In the genomic region with DNA sequence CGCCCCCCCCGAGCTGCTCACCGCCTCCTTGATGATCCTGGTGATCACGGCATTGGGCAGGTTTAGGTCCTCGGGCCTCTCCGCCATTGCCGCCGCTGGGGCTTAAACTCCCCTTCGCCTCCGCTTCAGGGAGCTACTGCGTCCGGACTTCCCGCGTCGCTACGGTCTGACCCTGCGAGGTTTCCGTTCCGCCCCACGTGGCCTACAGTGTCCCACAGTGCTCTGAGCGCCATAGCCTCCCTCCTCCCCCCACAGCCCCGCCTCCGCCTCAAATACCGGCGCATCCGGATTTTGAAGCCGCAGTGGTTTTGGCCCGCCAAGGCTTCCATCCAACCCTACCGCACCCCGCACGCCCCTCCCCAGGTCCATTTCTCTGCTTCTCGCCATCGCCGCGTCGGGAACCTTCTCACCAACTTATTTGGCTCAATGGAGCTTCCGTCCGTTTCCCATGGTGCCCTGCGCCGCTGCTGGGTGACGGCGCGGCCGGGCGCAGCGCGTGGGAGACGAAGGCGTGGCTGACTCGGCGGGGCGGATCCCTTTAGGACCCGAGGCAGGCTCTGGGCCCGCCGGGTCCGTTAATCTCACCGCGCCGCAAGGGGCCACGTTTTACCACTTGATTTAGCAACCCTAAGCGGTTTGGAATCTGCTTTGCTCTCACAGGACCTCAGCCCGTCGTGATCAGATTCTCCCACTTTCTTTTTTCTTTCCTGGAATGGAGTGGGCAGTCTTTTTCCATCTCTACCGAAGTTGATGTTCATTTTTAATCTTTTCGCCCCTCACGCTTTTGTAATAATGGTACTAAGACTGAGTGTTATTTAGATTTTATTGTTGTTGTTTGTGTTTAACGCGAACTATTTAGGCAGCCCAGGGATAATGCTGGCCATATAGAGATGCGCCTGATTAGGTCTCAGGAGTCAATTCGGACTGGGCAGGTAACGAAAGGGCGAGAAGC, we compare ENCODE assay signal across 1 cellular context.
TF ChIP-seq lines count a peak whose summit lies in the region.

A gene with protein sequence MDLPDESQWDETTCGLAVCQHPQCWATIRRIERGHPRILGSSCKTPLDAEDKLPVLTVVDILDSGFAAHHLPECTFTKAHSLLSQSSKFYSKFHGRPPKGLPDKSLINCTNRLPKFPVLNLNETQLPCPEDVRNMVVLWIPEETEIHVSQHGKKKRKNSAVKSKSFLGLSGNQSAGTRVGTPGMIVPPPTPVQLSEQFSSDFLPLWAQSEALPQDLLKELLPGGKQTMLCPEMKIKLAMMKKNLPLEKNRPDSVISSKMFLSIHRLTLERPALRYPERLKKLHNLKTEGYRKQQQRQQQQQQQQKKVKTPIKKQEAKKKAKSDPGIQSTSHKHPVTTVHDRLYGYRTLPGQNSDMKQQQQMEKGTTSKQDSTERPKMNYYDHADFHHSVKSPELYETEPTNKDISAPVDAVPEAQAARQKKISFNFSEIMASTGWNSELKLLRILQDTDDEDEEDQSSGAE (plus strand): TSS at position 541 of the 952 bp plus-strand sequence. CDS start 2,747 bp downstream, outside the sequence.
A gene with protein sequence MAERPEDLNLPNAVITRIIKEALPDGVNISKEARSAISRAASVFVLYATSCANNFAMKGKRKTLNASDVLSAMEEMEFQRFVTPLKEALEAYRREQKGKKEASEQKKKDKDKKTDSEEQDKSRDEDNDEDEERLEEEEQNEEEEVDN (minus strand): TSS at position 469 of the 952 bp plus-strand sequence. CDS start 382 bp downstream, at position 87.

TF ChIP-seq in HepG2, 621 proteins besides CTCF, POLR2A, EP300 and RAD21 (continued from another document and continues in another):
- TF ChIP-seq TRIM22 (IDR thresholded peaks at IDR 0.05) (no peak), LCORL (IDR thresholded peaks at IDR 0.05) (no peak), LCORL (CRISPR knock-in tag; IDR thresholded peaks at IDR 0.05) (peak; percentile 90), GFI1 (CRISPR knock-in tag; IDR thresholded peaks at IDR 0.05; ENCODE audit: borderline replicate concordance) (peak; percentile 84; the same call in 1 of the 2 replicates), WIZ (CRISPR knock-in tag; IDR thresholded peaks at IDR 0.05) (peak; percentile 79; the same call in 1 of the 2 replicates), ZBTB7A (CRISPR knock-in tag; IDR thresholded peaks at IDR 0.05) (no peak), ZNF782 (CRISPR knock-in tag; IDR thresholded peaks at IDR 0.05; ENCODE audit: borderline replicate concordance) (peak; percentile 66; the same call in 1 of the 2 replicates), ZNF720 (CRISPR knock-in tag; IDR thresholded peaks at IDR 0.05) (no peak), ZNF839 (CRISPR knock-in tag; IDR thresholded peaks at IDR 0.05; ENCODE audit: borderline replicate concordance) (peak; percentile 35; the same call in 1 of the 2 replicates), ZFYVE20 (CRISPR knock-in tag; IDR thresholded peaks at IDR 0.05; ENCODE audit: borderline replicate concordance, low read depth) (0 out of 2 replicates have a peak, but pooled peaks have one; percentile 78), ONECUT2 (CRISPR knock-in tag; IDR thresholded peaks at IDR 0.05) (peak; percentile 21; the same call in 1 of the 2 replicates), ZMAT3 (CRISPR knock-in tag; conservative IDR thresholded peaks at IDR 0.05) (peak; percentile 96), ZNF510 (CRISPR knock-in tag; IDR thresholded peaks at IDR 0.05; ENCODE audit: low read depth) (no peak), ZXDC (CRISPR knock-in tag; IDR thresholded peaks at IDR 0.05) (peak; percentile 89), ZNF20 (CRISPR knock-in tag; IDR thresholded peaks at IDR 0.05) (no peak), DPF2 (CRISPR knock-in tag; IDR thresholded peaks at IDR 0.05; ENCODE audit: borderline replicate concordance, low read depth) (0 out of 2 replicates have a peak, but pooled peaks have one; percentile 12), GTF3A (CRISPR knock-in tag; conservative IDR thresholded peaks at IDR 0.05) (peak; percentile 91; the same call in 1 of the 2 replicates)
- TF ChIP-seq, protein P1, sequence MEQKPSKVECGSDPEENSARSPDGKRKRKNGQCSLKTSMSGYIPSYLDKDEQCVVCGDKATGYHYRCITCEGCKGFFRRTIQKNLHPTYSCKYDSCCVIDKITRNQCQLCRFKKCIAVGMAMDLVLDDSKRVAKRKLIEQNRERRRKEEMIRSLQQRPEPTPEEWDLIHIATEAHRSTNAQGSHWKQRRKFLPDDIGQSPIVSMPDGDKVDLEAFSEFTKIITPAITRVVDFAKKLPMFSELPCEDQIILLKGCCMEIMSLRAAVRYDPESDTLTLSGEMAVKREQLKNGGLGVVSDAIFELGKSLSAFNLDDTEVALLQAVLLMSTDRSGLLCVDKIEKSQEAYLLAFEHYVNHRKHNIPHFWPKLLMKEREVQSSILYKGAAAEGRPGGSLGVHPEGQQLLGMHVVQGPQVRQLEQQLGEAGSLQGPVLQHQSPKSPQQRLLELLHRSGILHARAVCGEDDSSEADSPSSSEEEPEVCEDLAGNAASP (CRISPR knock-in tag; IDR thresholded peaks at IDR 0.05; ENCODE audit: borderline replicate concordance), result peak; percentile 54; the same call in 1 of the 2 replicates
- TF ChIP-seq, protein P2, sequence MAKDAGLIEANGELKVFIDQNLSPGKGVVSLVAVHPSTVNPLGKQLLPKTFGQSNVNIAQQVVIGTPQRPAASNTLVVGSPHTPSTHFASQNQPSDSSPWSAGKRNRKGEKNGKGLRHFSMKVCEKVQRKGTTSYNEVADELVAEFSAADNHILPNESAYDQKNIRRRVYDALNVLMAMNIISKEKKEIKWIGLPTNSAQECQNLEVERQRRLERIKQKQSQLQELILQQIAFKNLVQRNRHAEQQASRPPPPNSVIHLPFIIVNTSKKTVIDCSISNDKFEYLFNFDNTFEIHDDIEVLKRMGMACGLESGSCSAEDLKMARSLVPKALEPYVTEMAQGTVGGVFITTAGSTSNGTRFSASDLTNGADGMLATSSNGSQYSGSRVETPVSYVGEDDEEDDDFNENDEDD (CRISPR knock-in tag; IDR thresholded peaks at IDR 0.05; ENCODE audit: borderline replicate concordance), result peak; percentile 92
- TF ChIP-seq, protein P3, sequence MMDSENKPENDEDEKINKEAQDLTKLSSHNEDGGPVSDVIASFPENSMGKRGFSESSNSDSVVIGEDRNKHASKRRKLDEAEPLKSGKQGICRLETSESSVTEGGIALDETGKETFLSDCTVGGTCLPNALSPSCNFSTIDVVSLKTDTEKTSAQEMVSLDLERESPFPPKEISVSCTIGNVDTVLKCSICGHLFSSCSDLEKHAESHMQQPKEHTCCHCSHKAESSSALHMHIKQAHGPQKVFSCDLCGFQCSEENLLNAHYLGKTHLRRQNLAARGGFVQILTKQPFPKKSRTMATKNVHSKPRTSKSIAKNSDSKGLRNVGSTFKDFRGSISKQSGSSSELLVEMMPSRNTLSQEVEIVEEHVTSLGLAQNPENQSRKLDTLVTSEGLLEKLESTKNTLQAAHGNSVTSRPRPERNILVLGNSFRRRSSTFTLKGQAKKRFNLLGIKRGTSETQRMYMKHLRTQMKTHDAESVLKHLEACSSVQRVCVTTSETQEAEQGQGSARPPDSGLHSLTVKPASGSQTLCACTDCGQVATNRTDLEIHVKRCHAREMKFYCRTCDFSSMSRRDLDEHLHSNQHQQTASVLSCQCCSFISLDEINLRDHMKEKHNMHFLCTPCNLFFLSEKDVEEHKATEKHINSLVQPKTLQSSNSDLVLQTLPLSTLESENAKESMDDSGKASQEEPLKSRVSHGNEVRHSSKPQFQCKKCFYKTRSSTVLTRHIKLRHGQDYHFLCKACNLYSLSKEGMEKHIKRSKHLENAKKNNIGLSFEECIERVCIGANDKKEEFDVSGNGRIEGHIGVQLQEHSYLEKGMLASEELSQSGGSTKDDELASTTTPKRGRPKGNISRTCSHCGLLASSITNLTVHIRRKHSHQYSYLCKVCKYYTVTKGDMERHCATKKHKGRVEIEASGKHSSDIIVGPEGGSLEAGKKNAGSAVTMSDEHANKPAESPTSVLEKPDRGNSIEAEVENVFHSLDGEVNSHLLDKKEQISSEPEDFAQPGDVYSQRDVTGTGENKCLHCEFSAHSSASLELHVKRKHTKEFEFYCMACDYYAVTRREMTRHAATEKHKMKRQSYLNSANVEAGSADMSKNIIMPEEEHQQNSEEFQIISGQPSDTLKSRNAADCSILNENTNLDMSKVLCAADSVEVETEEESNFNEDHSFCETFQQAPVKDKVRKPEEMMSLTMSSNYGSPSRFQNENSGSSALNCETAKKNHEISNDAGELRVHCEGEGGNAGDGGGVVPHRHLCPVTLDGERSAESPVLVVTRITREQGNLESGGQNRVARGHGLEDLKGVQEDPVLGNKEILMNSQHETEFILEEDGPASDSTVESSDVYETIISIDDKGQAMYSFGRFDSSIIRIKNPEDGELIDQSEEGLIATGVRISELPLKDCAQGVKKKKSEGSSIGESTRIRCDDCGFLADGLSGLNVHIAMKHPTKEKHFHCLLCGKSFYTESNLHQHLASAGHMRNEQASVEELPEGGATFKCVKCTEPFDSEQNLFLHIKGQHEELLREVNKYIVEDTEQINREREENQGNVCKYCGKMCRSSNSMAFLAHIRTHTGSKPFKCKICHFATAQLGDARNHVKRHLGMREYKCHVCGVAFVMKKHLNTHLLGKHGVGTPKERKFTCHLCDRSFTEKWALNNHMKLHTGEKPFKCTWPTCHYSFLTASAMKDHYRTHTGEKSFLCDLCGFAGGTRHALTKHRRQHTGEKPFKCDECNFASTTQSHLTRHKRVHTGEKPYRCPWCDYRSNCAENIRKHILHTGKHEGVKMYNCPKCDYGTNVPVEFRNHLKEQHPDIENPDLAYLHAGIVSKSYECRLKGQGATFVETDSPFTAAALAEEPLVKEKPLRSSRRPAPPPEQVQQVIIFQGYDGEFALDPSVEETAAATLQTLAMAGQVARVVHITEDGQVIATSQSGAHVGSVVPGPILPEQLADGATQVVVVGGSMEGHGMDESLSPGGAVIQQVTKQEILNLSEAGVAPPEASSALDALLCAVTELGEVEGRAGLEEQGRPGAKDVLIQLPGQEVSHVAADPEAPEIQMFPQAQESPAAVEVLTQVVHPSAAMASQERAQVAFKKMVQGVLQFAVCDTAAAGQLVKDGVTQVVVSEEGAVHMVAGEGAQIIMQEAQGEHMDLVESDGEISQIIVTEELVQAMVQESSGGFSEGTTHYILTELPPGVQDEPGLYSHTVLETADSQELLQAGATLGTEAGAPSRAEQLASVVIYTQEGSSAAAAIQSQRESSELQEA (CRISPR knock-in tag; IDR thresholded peaks at IDR 0.05; ENCODE audit: not compliant biosample characterization), result peak; percentile 48
- TF ChIP-seq, protein P4, sequence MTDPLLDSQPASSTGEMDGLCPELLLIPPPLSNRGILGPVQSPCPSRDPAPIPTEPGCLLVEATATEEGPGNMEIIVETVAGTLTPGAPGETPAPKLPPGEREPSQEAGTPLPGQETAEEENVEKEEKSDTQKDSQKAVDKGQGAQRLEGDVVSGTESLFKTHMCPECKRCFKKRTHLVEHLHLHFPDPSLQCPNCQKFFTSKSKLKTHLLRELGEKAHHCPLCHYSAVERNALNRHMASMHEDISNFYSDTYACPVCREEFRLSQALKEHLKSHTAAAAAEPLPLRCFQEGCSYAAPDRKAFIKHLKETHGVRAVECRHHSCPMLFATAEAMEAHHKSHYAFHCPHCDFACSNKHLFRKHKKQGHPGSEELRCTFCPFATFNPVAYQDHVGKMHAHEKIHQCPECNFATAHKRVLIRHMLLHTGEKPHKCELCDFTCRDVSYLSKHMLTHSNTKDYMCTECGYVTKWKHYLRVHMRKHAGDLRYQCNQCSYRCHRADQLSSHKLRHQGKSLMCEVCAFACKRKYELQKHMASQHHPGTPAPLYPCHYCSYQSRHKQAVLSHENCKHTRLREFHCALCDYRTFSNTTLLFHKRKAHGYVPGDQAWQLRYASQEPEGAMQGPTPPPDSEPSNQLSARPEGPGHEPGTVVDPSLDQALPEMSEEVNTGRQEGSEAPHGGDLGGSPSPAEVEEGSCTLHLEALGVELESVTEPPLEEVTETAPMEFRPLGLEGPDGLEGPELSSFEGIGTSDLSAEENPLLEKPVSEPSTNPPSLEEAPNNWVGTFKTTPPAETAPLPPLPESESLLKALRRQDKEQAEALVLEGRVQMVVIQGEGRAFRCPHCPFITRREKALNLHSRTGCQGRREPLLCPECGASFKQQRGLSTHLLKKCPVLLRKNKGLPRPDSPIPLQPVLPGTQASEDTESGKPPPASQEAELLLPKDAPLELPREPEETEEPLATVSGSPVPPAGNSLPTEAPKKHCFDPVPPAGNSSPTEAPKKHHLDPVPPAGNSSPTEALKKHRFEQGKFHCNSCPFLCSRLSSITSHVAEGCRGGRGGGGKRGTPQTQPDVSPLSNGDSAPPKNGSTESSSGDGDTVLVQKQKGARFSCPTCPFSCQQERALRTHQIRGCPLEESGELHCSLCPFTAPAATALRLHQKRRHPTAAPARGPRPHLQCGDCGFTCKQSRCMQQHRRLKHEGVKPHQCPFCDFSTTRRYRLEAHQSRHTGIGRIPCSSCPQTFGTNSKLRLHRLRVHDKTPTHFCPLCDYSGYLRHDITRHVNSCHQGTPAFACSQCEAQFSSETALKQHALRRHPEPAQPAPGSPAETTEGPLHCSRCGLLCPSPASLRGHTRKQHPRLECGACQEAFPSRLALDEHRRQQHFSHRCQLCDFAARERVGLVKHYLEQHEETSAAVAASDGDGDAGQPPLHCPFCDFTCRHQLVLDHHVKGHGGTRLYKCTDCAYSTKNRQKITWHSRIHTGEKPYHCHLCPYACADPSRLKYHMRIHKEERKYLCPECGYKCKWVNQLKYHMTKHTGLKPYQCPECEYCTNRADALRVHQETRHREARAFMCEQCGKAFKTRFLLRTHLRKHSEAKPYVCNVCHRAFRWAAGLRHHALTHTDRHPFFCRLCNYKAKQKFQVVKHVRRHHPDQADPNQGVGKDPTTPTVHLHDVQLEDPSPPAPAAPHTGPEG (CRISPR knock-in tag; IDR thresholded peaks at IDR 0.05), result peak; percentile 98
